ENCODE assay signal across 32 cellular contexts in genomic region chr12:75378354-75378753, GRCh38. TPM values are rescaled to one million over a fixed set of nuclear protein-coding genes. Genes with fewer than 3 reads are reported as not detected.
DNase-seq lines count a peak whose midpoint lies in the region; ATAC-seq and TF ChIP-seq lines count a peak whose summit lies in the region.
"Had no signal": no experiment of that assay in that cellular context is flagged by ENCODE, and none has a peak within 500 bp of the region (broad histone marks: within the 10 kb centered on the region; RNA-seq: fewer than 3 reads in every experiment).

No MANE protein-coding gene starts in this region.

- no peak overlapping the region for H3K27ac Mint-ChIP-seq in progenitor cell of endocrine pancreas
- H3K27ac Mint-ChIP-seq: activated CD4-positive, alpha-beta T cell treated with anti-CD3 and anti-CD28 coated beads for 36 hours; activated naive CD8-positive, alpha-beta T cell treated with anti-CD3 and anti-CD28 coated beads, Interleukin-2, amount 50 U/mL, for 24 hours; CD14-positive monocyte; stimulated activated naive CD8-positive, alpha-beta T cell treated with anti-CD3 and anti-CD28 coated beads, Interleukin-15, amount 100 ng/mL, for 72 hours; T-helper 2 cell treated with Interferon-gamma antibody and Interleukin-4, amounts not matched to agents 5 μg/mL and 100 μg/mL, for 36 hours had no signal

- intact Hi-C loops in left colon (cut with DNase I, micrococcal nuclease), result no loop called here

- TF ChIP-seq CTCF in AG10803 (conservative IDR thresholded peaks at IDR 0.05; ENCODE audit: low read length) (no peak), retinal pigment epithelial cell (conservative IDR thresholded peaks at IDR 0.05; ENCODE audit: low read depth, low read length) (no peak), progenitor cell of endocrine pancreas (IDR thresholded peaks at IDR 0.05; ENCODE audit: unreplicated experiment) (no peak)

- no peaks in the 10 kb centered on the region for H3K36me3 Mint-ChIP-seq in progenitor cell of endocrine pancreas (ENCODE audit: insufficient read depth)

- H3K4me3 Mint-ChIP-seq in progenitor cell of endocrine pancreas (ENCODE audit: low read depth), result no peak overlapping the region
- H3K4me3 Mint-ChIP-seq: activated CD4-positive, alpha-beta T cell treated with anti-CD3 and anti-CD28 coated beads for 36 hours; activated naive CD8-positive, alpha-beta T cell treated with anti-CD3 and anti-CD28 coated beads, Interleukin-2, amount 50 U/mL, for 24 hours; brain; CD14-positive monocyte; naive thymus-derived CD4-positive, alpha-beta T cell; stimulated activated naive CD8-positive, alpha-beta T cell treated with anti-CD3 and anti-CD28 coated beads, Interleukin-15, amount 100 ng/mL, for 72 hours; T-helper 2 cell treated with Interferon-gamma antibody and Interleukin-4, amounts not matched to agents 5 μg/mL and 100 μg/mL, for 36 hours had no signal

- no peak overlapping the region for H3K4me3 ChIP-seq in AG10803 (ENCODE audit: low read length)
- H3K4me3 ChIP-seq in retinal pigment epithelial cell (ENCODE audit: low read length), result no peak overlapping the region
- H3K4me3 ChIP-seq: left lung, Peyer's patch, upper lobe of left lung had no signal

- DNase-seq in AG10803 (ENCODE audit: low read depth) (peak; percentile 71), MV-4-11 (lab: John Stamatoyannopoulos, UW) (peak; percentile 66), fibroblast of gingiva (ENCODE audit: low read depth) (peak; percentile 54), retinal pigment epithelial cell (ENCODE audit: low read depth) (peak; percentile 9), left colon (no peak), progenitor cell of endocrine pancreas (ENCODE audit: low spot score, unreplicated experiment) (no peak), H4 (ENCODE audit: low spot score) (no peak)
- DNase-seq in activated T-cell treated with anti-CD3 and anti-CD28 coated beads, Interleukin-2, amount 50 U/mL, for 48 hours, result no peak
- DNase-seq: ACHN; activated CD4-positive, alpha-beta T cell treated with anti-CD3 and anti-CD28 coated beads for 36 hours; activated effector memory CD4-positive, alpha-beta T cell treated with anti-CD3 and anti-CD28 coated beads, Interleukin-2, amount 50 U/mL, for 16 hours; activated naive CD8-positive, alpha-beta T cell treated with anti-CD3 and anti-CD28 coated beads, Interleukin-2, amount 50 U/mL, for 24 hours; activated T-cell treated with anti-CD3 and anti-CD28 coated beads for 4 hours; DND-41; foreskin melanocyte; Karpas-422; left lung; naive thymus-derived CD4-positive, alpha-beta T cell; NCI-H1048; NCI-H1930; NCI-H526; nucleus accumbens; Peyer's patch; SHP77 treated with DMSO at 0.1 percent for 48 hours; stimulated activated naive CD8-positive, alpha-beta T cell treated with anti-CD3 and anti-CD28 coated beads, Interleukin-15, amount 100 ng/mL, for 72 hours; upper lobe of left lung had no signal

- ATAC-seq in left colon, result no peak
- ATAC-seq: activated CD4-positive, alpha-beta T cell treated with anti-CD3 and anti-CD28 coated beads for 36 hours; activated naive CD8-positive, alpha-beta T cell treated with anti-CD3 and anti-CD28 coated beads, Interleukin-2, amount 50 U/mL, for 24 hours; left lung; naive thymus-derived CD4-positive, alpha-beta T cell; stimulated activated naive CD8-positive, alpha-beta T cell treated with anti-CD3 and anti-CD28 coated beads, Interleukin-15, amount 100 ng/mL, for 72 hours had no signal

- no peaks in the 10 kb centered on the region for H3K4me1 Mint-ChIP-seq in progenitor cell of endocrine pancreas (ENCODE audit: low read depth)
- H3K4me1 Mint-ChIP-seq: activated CD4-positive, alpha-beta T cell treated with anti-CD3 and anti-CD28 coated beads for 36 hours; activated naive CD8-positive, alpha-beta T cell treated with anti-CD3 and anti-CD28 coated beads, Interleukin-2, amount 50 U/mL, for 24 hours; brain; CD14-positive monocyte; naive thymus-derived CD4-positive, alpha-beta T cell; stimulated activated naive CD8-positive, alpha-beta T cell treated with anti-CD3 and anti-CD28 coated beads, Interleukin-15, amount 100 ng/mL, for 72 hours had no signal

- peaks cover 3% of the 10 kb centered on the region for H3K9me3 Mint-ChIP-seq in progenitor cell of endocrine pancreas (ENCODE audit: low read depth)
- H3K9me3 Mint-ChIP-seq: activated naive CD8-positive, alpha-beta T cell treated with anti-CD3 and anti-CD28 coated beads, Interleukin-2, amount 50 U/mL, for 24 hours; naive thymus-derived CD4-positive, alpha-beta T cell; stimulated activated naive CD8-positive, alpha-beta T cell treated with anti-CD3 and anti-CD28 coated beads, Interleukin-15, amount 100 ng/mL, for 72 hours; T-helper 2 cell treated with Interferon-gamma antibody and Interleukin-4, amounts not matched to agents 5 μg/mL and 100 μg/mL, for 36 hours had no signal

- no peaks in the 10 kb centered on the region for H3K27me3 Mint-ChIP-seq in progenitor cell of endocrine pancreas
- H3K27me3 Mint-ChIP-seq: activated CD4-positive, alpha-beta T cell treated with anti-CD3 and anti-CD28 coated beads for 36 hours; activated naive CD8-positive, alpha-beta T cell treated with anti-CD3 and anti-CD28 coated beads, Interleukin-2, amount 50 U/mL, for 24 hours; naive thymus-derived CD4-positive, alpha-beta T cell; stimulated activated naive CD8-positive, alpha-beta T cell treated with anti-CD3 and anti-CD28 coated beads, Interleukin-15, amount 100 ng/mL, for 72 hours had no signal

RNA-seq across cellular contexts. Expression of gene GLIPR1L2, which starts 12.5 kb away (rescaled TPM):
- total RNA-seq in left colon (not detected), progenitor cell of endocrine pancreas (0.29 and 0.64 TPM in 2 replicates)
- 0.14 TPM in 1 of 2 replicates, not detected in the other for total RNA-seq in H4 (2014; rRNA removed; shearing (Covaris generic))
- total RNA-seq: skeletal muscle tissue had no signal

RNA-seq across cellular contexts. Expression of gene GLIPR1L1, which starts 43.9 kb away (rescaled TPM):
- total RNA-seq in left colon, result not detected
- total RNA-seq in progenitor cell of endocrine pancreas, result not detected in 2 replicates
- not detected in 2 replicates for total RNA-seq in H4 (2014; rRNA removed; shearing (Covaris generic))
- total RNA-seq: activated CD4-positive, alpha-beta T cell treated with anti-CD3 and anti-CD28 coated beads for 36 hours; cerebellum; left lung; naive thymus-derived CD4-positive, alpha-beta T cell; Peyer's patch; pulmonary artery endothelial cell; skeletal muscle tissue; upper lobe of left lung had no signal

RNA-seq across cellular contexts. Expression of gene CAPS2, which starts 48.2 kb away (rescaled TPM):
- total RNA-seq in left colon (1 to 10 TPM; 5.6 to 5.9 TPM), progenitor cell of endocrine pancreas (9.6 and 12.7 TPM in 2 replicates)
- 3.0 and 6.6 TPM in 2 replicates for total RNA-seq in H4 (2014; rRNA removed; shearing (Covaris generic))

Comparison
In these comparisons a context has a peak if more than half of its experiments do, and no peak if none do; other contexts are left out.
1. DNase-seq: peak in AG10803 (single experiment), MV-4-11 (single experiment), fibroblast of gingiva (single experiment) and retinal pigment epithelial cell (single experiment); none in activated T-cell treated with anti-CD3 and anti-CD28 coated beads, Interleukin-2, amount 50 U/mL, for 48 hours (0 of 2), left colon (0 of 2), progenitor cell of endocrine pancreas (single experiment) and H4 (single experiment).